Comparison of ENCODE assay signal across 8 cellular contexts in the genomic region with DNA sequence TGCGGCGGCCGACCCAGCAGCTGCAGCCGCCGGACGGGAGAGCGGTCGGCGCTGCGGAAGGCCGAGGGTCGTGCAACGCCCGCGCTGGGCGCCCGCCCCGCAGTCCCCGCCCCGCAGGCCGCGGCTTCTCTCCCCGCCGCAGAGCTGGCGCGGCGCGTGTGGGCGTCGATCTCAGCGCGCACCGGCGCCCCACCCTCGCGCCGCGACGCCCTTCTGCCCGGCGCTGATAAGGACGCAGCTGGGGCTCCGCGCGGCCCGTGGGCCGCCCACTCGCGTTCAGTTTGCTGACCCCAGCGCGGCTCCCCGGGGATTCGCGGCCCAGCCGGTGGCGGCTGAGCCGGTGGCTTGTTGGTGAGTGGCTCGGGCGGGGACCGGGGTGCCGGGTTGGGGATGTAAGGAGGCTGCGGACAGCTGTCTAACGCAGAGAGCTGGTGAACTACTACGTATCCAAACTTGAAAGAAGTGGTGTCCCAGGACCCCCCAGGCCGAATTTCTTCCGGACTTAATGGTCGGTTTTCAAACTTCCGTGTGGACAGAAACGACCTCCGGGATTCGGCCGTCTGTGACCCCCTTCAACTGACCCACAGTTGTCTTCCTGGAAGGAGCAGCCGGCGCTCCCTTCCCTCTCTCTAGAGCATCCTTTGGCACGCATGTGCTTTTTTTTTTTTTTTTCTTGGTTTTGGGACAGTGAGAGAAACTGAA. TPM values are rescaled to one million over a fixed set of nuclear protein-coding genes. Genes with fewer than 3 reads are reported as not detected.
DNase-seq lines count a peak whose midpoint lies in the region; ATAC-seq, FAIRE-seq and TF ChIP-seq lines count a peak whose summit lies in the region.

No MANE protein-coding gene starts in this region.

- H3K9me3 ChIP-seq in BLaER1 treated with 17β-estradiol and CSF1 and Interleukin-3, amounts not matched to agents 10 nM and 100 nM (replicated peaks in 1 of 11), result peaks cover 0 to 18% (median 8%) of the 10 kb centered on the region in 11 experiments; a peak in 8 of 22 replicates
- H3K9me3 ChIP-seq in OCI-LY3 (ENCODE audit: insufficient read depth, low read length) (no peaks in the 10 kb centered on the region), breast epithelium (no peaks in the 10 kb centered on the region)

- peak overlapping the region in 8 of 11 experiments; percentile 1 to 55 (median 42); a peak in 10 of 22 replicates for H3K9ac ChIP-seq in BLaER1 treated with 17β-estradiol and CSF1 and Interleukin-3, amounts not matched to agents 10 nM and 100 nM
- peak overlapping the region; percentile 5; the same call in 1 of the 2 replicates for H3K9ac ChIP-seq in OCI-LY3 (ENCODE audit: low read length)

- ATAC-seq in GM21423 (IDR thresholded peaks at IDR 0.05; ENCODE audit: unreplicated experiment), result no peak

- peaks cover 11 to 34% (median 30%) of the 10 kb centered on the region in 10 experiments for H3K4me1 ChIP-seq in BLaER1 treated with 17β-estradiol and CSF1 and Interleukin-3, amounts not matched to agents 10 nM and 100 nM
- H3K4me1 ChIP-seq in OCI-LY3 (ENCODE audit: low read length) (peaks cover 12% of the 10 kb centered on the region), breast epithelium (no peaks in the 10 kb centered on the region)

- no peak overlapping the region for H3K27ac ChIP-seq in BLaER1 treated with 17β-estradiol and CSF1 and Interleukin-3, amounts not matched to agents 10 nM and 100 nM
- H3K27ac ChIP-seq in OCI-LY3 (ENCODE audit: low read length), result no peak overlapping the region
- peak overlapping the region; percentile 89 to 93 for H3K27ac ChIP-seq in breast epithelium
- H3K27ac ChIP-seq in skin epidermis, result peak overlapping the region in 18 of 21 experiments; percentile 9 to 85 (median 74)

- peak; percentile 35 for DNase-seq in GM19239 (ENCODE audit: insufficient read length, low spot score)
- DNase-seq in breast epithelium (ENCODE audit: low spot score in 2 of 2), result peak in 1 of 2 donors; percentile 28
- DNase-seq in inferior parietal cortex (ENCODE audit: extremely low spot score), result peak; percentile 27
- DNase-seq in NCI-H774 (lab: John Stamatoyannopoulos, UW), result no peak

- H3K4me2 ChIP-seq in BLaER1 treated with 17β-estradiol and CSF1 and Interleukin-3, amounts not matched to agents 10 nM and 100 nM, result peak overlapping the region; percentile 90 to 100 (median 97)
- peak overlapping the region; percentile 96 for H3K4me2 ChIP-seq in OCI-LY3 (ENCODE audit: low read length)

- no peak for TF ChIP-seq POLR2A in breast epithelium (IDR thresholded peaks at IDR 0.05)

- peak overlapping the region; percentile 51 to 74 (median 66) for H3K4me3 ChIP-seq in BLaER1 treated with 17β-estradiol and CSF1 and Interleukin-3, amounts not matched to agents 10 nM and 100 nM
- peak overlapping the region; percentile 80 for H3K4me3 ChIP-seq in OCI-LY3 (ENCODE audit: low read length)
- peak overlapping the region; percentile 69 to 82 (median 79) for H3K4me3 ChIP-seq in breast epithelium
- peak overlapping the region; percentile 44 to 83 (median 65) for H3K4me3 ChIP-seq in skin epidermis

- intact Hi-C loops in breast epithelium (cut with DNase I; ENCODE audit: low total_unique reads), result no loop called here

- TF ChIP-seq CTCF in OCI-LY3 (IDR thresholded peaks at IDR 0.05; ENCODE audit: low read depth, low read length), result no peak
- no peak for TF ChIP-seq CTCF in breast epithelium (IDR thresholded peaks at IDR 0.05)

- 0 out of 22 replicates have a peak, but pooled peaks cover 0 to 7% (median 0%) of the 10 kb centered on the region in 11 experiments for H3K36me3 ChIP-seq in BLaER1 treated with 17β-estradiol and CSF1 and Interleukin-3, amounts not matched to agents 10 nM and 100 nM
- H3K36me3 ChIP-seq in OCI-LY3 (replicated peaks; ENCODE audit: low read depth, low read length) (no peaks in the 10 kb centered on the region), breast epithelium (no peaks in the 10 kb centered on the region)

- peak overlapping the region; percentile 11; the same call in 1 of the 2 replicates for H2AFZ ChIP-seq in OCI-LY3 (ENCODE audit: low read depth, low read length)

- no peak for FAIRE-seq in GM19239 (lab: Jason Lieb, UNC)

- H4K20me1 ChIP-seq in BLaER1 treated with 17β-estradiol and CSF1 and Interleukin-3, amounts not matched to agents 10 nM and 100 nM, result peaks cover 0 to 45% (median 25%) of the 10 kb centered on the region in 11 experiments; a peak in 18 of 22 replicates
- H4K20me1 ChIP-seq in OCI-LY3 (ENCODE audit: insufficient read depth, low read length), result 0 out of 2 replicates have a peak, but pooled peaks cover 5% of the 10 kb centered on the region

- peaks cover 79 to 94% (median 84%) of the 10 kb centered on the region in 11 experiments for H3K27me3 ChIP-seq in BLaER1 treated with 17β-estradiol and CSF1 and Interleukin-3, amounts not matched to agents 10 nM and 100 nM
- H3K27me3 ChIP-seq in OCI-LY3 (ENCODE audit: low read depth, low read length) (peaks cover 68% of the 10 kb centered on the region), breast epithelium (no peaks in the 10 kb centered on the region)

- H3K79me2 ChIP-seq in OCI-LY3 (ENCODE audit: low read length), result no peaks in the 10 kb centered on the region

RNA-seq across cellular contexts. Expression of a gene that starts 1.6 kb away (rescaled TPM):
- total RNA-seq in breast epithelium, result 1 to 10 TPM in 2 of 3 donors, under 1 TPM in 1; 0.48 to 2.3 (median 2.0) TPM

Comparison
In these comparisons a context has a peak if more than half of its experiments do, and no peak if none do; other contexts are left out.
1. H3K27ac ChIP-seq: peak in breast epithelium (2 of 2) and skin epidermis (18 of 21); none in BLaER1 treated with 17β-estradiol and CSF1 and Interleukin-3, amounts not matched to agents 10 nM and 100 nM (0 of 11) and OCI-LY3 (single experiment).
2. Peak in every context shown above with its lines, with median percentiles within 50 percentile points of each other: H3K4me3 ChIP-seq.